In the genomic region with DNA sequence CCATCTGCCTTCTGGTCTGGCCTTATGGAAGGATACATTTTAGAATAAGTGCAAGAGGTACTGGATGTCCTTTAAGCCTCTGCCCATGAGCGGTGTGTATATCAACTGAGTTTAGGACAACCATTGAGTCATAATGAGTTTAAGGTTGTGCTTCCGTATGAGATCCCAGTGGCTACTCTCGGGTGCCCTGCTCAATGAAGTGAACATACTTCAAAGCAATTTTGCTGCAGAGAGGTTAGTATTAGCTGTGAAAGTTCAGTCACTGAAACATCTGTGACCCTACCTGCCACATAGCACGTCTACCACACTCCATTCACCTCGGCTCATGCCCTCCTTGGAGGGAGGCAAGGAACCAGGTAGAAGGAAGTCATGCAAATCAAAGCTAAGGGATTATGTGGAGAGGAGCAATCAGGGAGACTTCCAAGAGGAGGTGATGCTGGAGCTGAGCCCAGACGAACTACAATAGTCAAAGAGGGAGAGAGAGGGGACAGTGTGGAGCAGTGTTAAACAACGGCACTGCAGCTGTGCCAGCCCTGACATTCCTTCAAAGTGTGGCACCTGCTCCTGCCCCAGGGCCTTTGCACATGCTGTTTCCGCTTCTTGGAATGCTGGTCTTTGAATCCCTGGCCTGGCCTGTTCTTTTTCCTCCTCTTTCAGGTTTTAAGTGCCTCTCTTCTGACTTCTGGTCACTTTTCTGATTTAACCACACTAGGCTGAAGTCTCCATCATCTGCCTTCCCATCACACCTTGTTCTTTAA, we compare ENCODE assay signal across 2 cellular contexts.
TF ChIP-seq lines count a peak whose summit lies in the region.

No MANE protein-coding gene starts in this region.

TF ChIP-seq in HEK293, 187 proteins besides CTCF, POLR2A, EP300 and RAD21:
- TF ChIP-seq, protein P1, sequence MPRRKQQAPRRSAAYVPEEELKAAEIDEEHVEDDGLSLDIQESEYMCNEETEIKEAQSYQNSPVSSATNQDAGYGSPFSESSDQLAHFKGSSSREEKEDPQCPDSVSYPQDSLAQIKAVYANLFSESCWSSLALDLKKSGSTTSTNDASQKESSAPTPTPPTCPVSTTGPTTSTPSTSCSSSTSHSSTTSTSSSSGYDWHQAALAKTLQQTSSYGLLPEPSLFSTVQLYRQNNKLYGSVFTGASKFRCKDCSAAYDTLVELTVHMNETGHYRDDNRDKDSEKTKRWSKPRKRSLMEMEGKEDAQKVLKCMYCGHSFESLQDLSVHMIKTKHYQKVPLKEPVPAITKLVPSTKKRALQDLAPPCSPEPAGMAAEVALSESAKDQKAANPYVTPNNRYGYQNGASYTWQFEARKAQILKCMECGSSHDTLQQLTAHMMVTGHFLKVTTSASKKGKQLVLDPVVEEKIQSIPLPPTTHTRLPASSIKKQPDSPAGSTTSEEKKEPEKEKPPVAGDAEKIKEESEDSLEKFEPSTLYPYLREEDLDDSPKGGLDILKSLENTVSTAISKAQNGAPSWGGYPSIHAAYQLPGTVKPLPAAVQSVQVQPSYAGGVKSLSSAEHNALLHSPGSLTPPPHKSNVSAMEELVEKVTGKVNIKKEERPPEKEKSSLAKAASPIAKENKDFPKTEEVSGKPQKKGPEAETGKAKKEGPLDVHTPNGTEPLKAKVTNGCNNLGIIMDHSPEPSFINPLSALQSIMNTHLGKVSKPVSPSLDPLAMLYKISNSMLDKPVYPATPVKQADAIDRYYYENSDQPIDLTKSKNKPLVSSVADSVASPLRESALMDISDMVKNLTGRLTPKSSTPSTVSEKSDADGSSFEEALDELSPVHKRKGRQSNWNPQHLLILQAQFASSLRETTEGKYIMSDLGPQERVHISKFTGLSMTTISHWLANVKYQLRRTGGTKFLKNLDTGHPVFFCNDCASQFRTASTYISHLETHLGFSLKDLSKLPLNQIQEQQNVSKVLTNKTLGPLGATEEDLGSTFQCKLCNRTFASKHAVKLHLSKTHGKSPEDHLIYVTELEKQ (tag by site-specific recombination; IDR thresholded peaks at IDR 0.05; ENCODE audit: borderline replicate concordance) = no peak
- peak; percentile 95 for TF ChIP-seq ZNF623 (tag by site-specific recombination; IDR thresholded peaks at IDR 0.05)

TF ChIP-seq in WTC11, 78 proteins besides CTCF, POLR2A, EP300 and RAD21 (continued from another document):
- TF ChIP-seq, protein P2, sequence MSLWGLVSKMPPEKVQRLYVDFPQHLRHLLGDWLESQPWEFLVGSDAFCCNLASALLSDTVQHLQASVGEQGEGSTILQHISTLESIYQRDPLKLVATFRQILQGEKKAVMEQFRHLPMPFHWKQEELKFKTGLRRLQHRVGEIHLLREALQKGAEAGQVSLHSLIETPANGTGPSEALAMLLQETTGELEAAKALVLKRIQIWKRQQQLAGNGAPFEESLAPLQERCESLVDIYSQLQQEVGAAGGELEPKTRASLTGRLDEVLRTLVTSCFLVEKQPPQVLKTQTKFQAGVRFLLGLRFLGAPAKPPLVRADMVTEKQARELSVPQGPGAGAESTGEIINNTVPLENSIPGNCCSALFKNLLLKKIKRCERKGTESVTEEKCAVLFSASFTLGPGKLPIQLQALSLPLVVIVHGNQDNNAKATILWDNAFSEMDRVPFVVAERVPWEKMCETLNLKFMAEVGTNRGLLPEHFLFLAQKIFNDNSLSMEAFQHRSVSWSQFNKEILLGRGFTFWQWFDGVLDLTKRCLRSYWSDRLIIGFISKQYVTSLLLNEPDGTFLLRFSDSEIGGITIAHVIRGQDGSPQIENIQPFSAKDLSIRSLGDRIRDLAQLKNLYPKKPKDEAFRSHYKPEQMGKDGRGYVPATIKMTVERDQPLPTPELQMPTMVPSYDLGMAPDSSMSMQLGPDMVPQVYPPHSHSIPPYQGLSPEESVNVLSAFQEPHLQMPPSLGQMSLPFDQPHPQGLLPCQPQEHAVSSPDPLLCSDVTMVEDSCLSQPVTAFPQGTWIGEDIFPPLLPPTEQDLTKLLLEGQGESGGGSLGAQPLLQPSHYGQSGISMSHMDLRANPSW (CRISPR knock-in tag; conservative IDR thresholded peaks at IDR 0.05; ENCODE audit: low read depth) = no peak
- TF ChIP-seq, protein P3, sequence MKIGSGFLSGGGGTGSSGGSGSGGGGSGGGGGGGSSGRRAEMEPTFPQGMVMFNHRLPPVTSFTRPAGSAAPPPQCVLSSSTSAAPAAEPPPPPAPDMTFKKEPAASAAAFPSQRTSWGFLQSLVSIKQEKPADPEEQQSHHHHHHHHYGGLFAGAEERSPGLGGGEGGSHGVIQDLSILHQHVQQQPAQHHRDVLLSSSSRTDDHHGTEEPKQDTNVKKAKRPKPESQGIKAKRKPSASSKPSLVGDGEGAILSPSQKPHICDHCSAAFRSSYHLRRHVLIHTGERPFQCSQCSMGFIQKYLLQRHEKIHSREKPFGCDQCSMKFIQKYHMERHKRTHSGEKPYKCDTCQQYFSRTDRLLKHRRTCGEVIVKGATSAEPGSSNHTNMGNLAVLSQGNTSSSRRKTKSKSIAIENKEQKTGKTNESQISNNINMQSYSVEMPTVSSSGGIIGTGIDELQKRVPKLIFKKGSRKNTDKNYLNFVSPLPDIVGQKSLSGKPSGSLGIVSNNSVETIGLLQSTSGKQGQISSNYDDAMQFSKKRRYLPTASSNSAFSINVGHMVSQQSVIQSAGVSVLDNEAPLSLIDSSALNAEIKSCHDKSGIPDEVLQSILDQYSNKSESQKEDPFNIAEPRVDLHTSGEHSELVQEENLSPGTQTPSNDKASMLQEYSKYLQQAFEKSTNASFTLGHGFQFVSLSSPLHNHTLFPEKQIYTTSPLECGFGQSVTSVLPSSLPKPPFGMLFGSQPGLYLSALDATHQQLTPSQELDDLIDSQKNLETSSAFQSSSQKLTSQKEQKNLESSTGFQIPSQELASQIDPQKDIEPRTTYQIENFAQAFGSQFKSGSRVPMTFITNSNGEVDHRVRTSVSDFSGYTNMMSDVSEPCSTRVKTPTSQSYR (CRISPR knock-in tag; IDR thresholded peaks at IDR 0.05) = no peak
